In genomic region chr6:34274129-34274528, GRCh38 we compare ENCODE assay signal across 25 cellular contexts.
"Had no signal": no experiment of that assay in that cellular context is flagged by ENCODE, and none has a peak within 500 bp of the region (broad histone marks: within the 10 kb centered on the region; RNA-seq: fewer than 3 reads in every experiment).

No MANE protein-coding gene starts in this region.

- H3K36me3 Mint-ChIP-seq: naive thymus-derived CD8-positive, alpha-beta T cell had no signal

- H3K4me3 ChIP-seq: coronary artery, left lung, neural progenitor cell, ovary, psoas muscle, right atrium auricular region, stomach, suprapubic skin, transverse colon, vagina had no signal

- DNase-seq: activated CD4-positive, alpha-beta T cell treated with anti-CD3 and anti-CD28 coated beads for 36 hours; activated CD4-positive, alpha-beta T cell treated with anti-CD3 and anti-CD28 coated beads, Interleukin-2, amount 50 U/mL, for 4 hours; activated CD8-positive, alpha-beta memory T cell treated with anti-CD3 and anti-CD28 coated beads for 24 hours; activated CD8-positive, alpha-beta memory T cell treated with anti-CD3 and anti-CD28 coated beads, Interleukin-2, amount 50 U/mL, for 4 hours; activated naive CD4-positive, alpha-beta T cell treated with Interleukin-2 at 50 U/mL for 16 hours; activated naive CD8-positive, alpha-beta T cell treated with anti-CD3 and anti-CD28 coated beads, Interleukin-2, amount 10 ng/mL, durations not matched to agents 7 days and 5 days; activated T-cell treated with anti-CD3 and anti-CD28 coated beads, Interleukin-2, amount 50 U/mL, for 24 hours; amygdala; endodermal cell; immature natural killer cell; left lung; mammary epithelial cell; naive thymus-derived CD8-positive, alpha-beta T cell; ovary; psoas muscle; stimulated activated CD4-positive, alpha-beta T cell treated with anti-CD3 and anti-CD28 coated beads, Interleukin-12 subunit alpha, Interleukin-12 subunit beta, amount 100 ng/mL, for 4 hours; stomach; transverse colon had no signal

- H3K27me3 Mint-ChIP-seq: activated CD4-positive, alpha-beta T cell treated with anti-CD3 and anti-CD28 coated beads for 36 hours; activated naive CD8-positive, alpha-beta T cell treated with anti-CD3 and anti-CD28 coated beads, Interleukin-2, amount 10 ng/mL, durations not matched to agents 7 days and 5 days; activated T-cell treated with anti-CD3 and anti-CD28 coated beads, Interleukin-2, amount 50 U/mL, for 24 hours; naive thymus-derived CD8-positive, alpha-beta T cell had no signal

- H3K27ac Mint-ChIP-seq: activated CD4-positive, alpha-beta T cell treated with anti-CD3 and anti-CD28 coated beads for 36 hours; activated naive CD8-positive, alpha-beta T cell treated with anti-CD3 and anti-CD28 coated beads, Interleukin-2, amount 10 ng/mL, durations not matched to agents 7 days and 5 days; activated T-cell treated with anti-CD3 and anti-CD28 coated beads, Interleukin-2, amount 50 U/mL, for 24 hours; endodermal cell; immature natural killer cell; mesothelial cell of epicardium; naive thymus-derived CD8-positive, alpha-beta T cell; neural progenitor cell; T-helper 2 cell treated with Interferon-gamma antibody and Interleukin-4, amounts not matched to agents 5 μg/mL and 100 μg/mL, for 36 hours had no signal

- H3K36me3 ChIP-seq: left lung, neural progenitor cell, ovary, right atrium auricular region, suprapubic skin, transverse colon, vagina had no signal

- H3K27ac ChIP-seq: neural progenitor cell, ovary, suprapubic skin, transverse colon, vagina had no signal

- H3K4me1 ChIP-seq: neural progenitor cell, transverse colon, vagina had no signal

- H3K9me3 Mint-ChIP-seq: activated naive CD8-positive, alpha-beta T cell treated with anti-CD3 and anti-CD28 coated beads, Interleukin-2, amount 10 ng/mL, durations not matched to agents 7 days and 5 days; activated T-cell treated with anti-CD3 and anti-CD28 coated beads, Interleukin-2, amount 50 U/mL, for 24 hours; endodermal cell; immature natural killer cell; mesothelial cell of epicardium; naive thymus-derived CD8-positive, alpha-beta T cell; neural progenitor cell; T-helper 2 cell treated with Interferon-gamma antibody and Interleukin-4, amounts not matched to agents 5 μg/mL and 100 μg/mL, for 36 hours had no signal

- H3K27me3 ChIP-seq: left lung, neural progenitor cell, ovary, right atrium auricular region, stomach, suprapubic skin, transverse colon, vagina had no signal

- H3K9ac ChIP-seq: neural progenitor cell had no signal

- H3K4me3 Mint-ChIP-seq: activated CD4-positive, alpha-beta T cell treated with anti-CD3 and anti-CD28 coated beads for 36 hours; activated naive CD8-positive, alpha-beta T cell treated with anti-CD3 and anti-CD28 coated beads, Interleukin-2, amount 10 ng/mL, durations not matched to agents 7 days and 5 days; activated T-cell treated with anti-CD3 and anti-CD28 coated beads, Interleukin-2, amount 50 U/mL, for 24 hours; endodermal cell; immature natural killer cell; mesothelial cell of epicardium; naive thymus-derived CD8-positive, alpha-beta T cell; neural progenitor cell; T-helper 2 cell treated with Interferon-gamma antibody and Interleukin-4, amounts not matched to agents 5 μg/mL and 100 μg/mL, for 36 hours had no signal

- H3K4me2 ChIP-seq: neural progenitor cell had no signal

- H2AFZ ChIP-seq: neural progenitor cell had no signal

- ATAC-seq: activated CD4-positive, alpha-beta T cell treated with anti-CD3 and anti-CD28 coated beads for 36 hours; naive thymus-derived CD8-positive, alpha-beta T cell; psoas muscle had no signal

- H3K9me3 ChIP-seq: left lung, ovary, psoas muscle, right atrium auricular region, stomach, suprapubic skin, transverse colon, vagina had no signal
